9 cellular contexts compared by ENCODE assay signal in the genomic region with DNA sequence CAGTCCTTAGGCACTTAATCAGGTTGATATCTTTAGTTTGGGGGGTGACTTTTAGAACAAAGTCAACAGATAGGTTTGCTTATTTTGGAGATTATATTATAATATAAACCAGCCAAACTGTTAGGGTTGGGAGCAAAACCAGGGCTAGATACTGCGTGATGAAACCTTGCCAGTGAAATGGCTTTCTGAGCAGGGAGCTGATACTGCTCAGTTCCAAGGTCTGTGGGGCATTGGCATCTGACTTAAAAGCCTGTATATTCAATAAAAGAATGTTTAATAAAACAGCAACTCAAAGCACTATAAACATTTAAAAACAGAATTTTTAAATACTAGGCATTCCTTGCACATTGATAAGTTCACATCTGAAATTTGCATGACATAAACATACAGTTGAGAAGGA.
"Had no signal": no experiment of that assay in that cellular context is flagged by ENCODE, and none has a peak within 500 bp of the region (broad histone marks: within the 10 kb centered on the region; RNA-seq: fewer than 3 reads in every experiment).

No MANE protein-coding gene starts in this region.

- ATAC-seq: GM23338, HCT116 had no signal

- H3K9me3 ChIP-seq: HAP-1 had no signal

- H3K36me3 ChIP-seq: HAP-1 had no signal

- H2AFZ ChIP-seq: GM23248, GM23338 had no signal

- DNase-seq: GM23248, GOT3, H7, H9, HCEC 1CT, HFFc6 had no signal

- H3K4me3 ChIP-seq: GM23248, GM23338, HAP-1 had no signal

- H3K4me1 ChIP-seq: HAP-1 had no signal

- H3K9ac ChIP-seq: GM23248 had no signal

- H3K4me2 ChIP-seq: GM23338 had no signal

- H3K27ac ChIP-seq: GM23248 had no signal
